Comparison of ENCODE assay signal across 25 cellular contexts in the genomic region with DNA sequence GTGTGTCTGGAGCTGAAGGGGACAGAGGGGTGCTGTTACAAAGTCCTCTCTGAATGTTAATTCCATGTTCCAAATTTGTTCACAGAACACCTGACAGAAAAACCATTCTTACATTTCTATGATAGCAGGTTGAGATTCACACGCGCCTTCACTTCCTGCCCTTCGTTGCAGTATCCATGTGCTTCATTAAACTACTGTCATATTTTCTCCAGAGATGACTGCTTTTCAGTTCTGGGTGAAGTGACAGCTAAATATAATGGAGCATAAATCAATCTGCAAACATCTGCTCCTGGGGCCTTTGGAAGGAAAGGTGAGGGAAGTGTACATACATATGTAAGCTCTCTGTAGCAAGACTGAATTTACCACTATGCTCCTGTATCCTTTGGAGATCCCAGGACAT.
"Had no signal": no experiment of that assay in that cellular context is flagged by ENCODE, and none has a peak within 500 bp of the region (broad histone marks: within the 10 kb centered on the region; RNA-seq: fewer than 3 reads in every experiment).

No MANE protein-coding gene starts in this region.

- DNase-seq: activated CD4-positive, alpha-beta memory T cell treated with anti-CD3 and anti-CD28 coated beads for 36 hours; activated CD4-positive, alpha-beta T cell treated with anti-CD3 and anti-CD28 coated beads for 36 hours; activated CD4-positive, alpha-beta T cell treated with anti-CD3 and anti-CD28 coated beads, Interleukin-2, amount 10 ng/mL, durations not matched to agents 24 days and 14 days; activated CD4-positive, CD25-positive, alpha-beta regulatory T cell; activated CD4-positive, CD25-positive, alpha-beta regulatory T cell treated with anti-CD3 and anti-CD28 coated beads, Interleukin-2, amount 50 U/mL, for 72 hours; activated CD8-positive, alpha-beta memory T cell treated with anti-CD3 and anti-CD28 coated beads, Interleukin-2, amount 10 ng/mL, durations not matched to agents 7 days and 5 days; activated CD8-positive, alpha-beta memory T cell treated with anti-CD3 and anti-CD28 coated beads, Interleukin-2, amount 50 U/mL, for 4 hours; activated CD8-positive, alpha-beta T cell treated with anti-CD3 and anti-CD28 coated beads, Interleukin-2, amount 10 ng/mL, durations not matched to agents 7 days and 5 days; activated gamma-delta T cell; activated naive CD4-positive, alpha-beta T cell; activated naive CD4-positive, alpha-beta T cell treated with anti-CD3 and anti-CD28 coated beads, Interleukin-2, amount 10 ng/mL, durations not matched to agents 7 days and 5 days; activated naive CD8-positive, alpha-beta T cell treated with anti-CD3 and anti-CD28 coated beads, Interleukin-2, amount 10 ng/mL, durations not matched to agents 7 days and 5 days; activated T-cell treated with anti-CD3 and anti-CD28 coated beads, Interleukin-2, amount 50 U/mL, for 1 hour; activated T-cell treated with anti-CD3 and anti-CD28 coated beads, Interleukin-2, amount 50 U/mL, for 72 hours; brain microvascular endothelial cell; dorsolateral prefrontal cortex; effector memory CD4-positive, alpha-beta T cell; endodermal cell; foreskin fibroblast; head of caudate nucleus; hippocampal formation had no signal

- H3K4me1 Mint-ChIP-seq: activated CD4-positive, alpha-beta T cell treated with anti-CD3 and anti-CD28 coated beads for 36 hours; activated CD4-positive, alpha-beta T cell treated with anti-CD3 and anti-CD28 coated beads, Interleukin-2, amount 10 ng/mL, durations not matched to agents 24 days and 14 days; activated CD8-positive, alpha-beta memory T cell treated with anti-CD3 and anti-CD28 coated beads, Interleukin-2, amount 10 ng/mL, durations not matched to agents 7 days and 5 days; activated naive CD4-positive, alpha-beta T cell treated with anti-CD3 and anti-CD28 coated beads, Interleukin-2, amount 10 ng/mL, durations not matched to agents 7 days and 5 days; activated naive CD8-positive, alpha-beta T cell treated with anti-CD3 and anti-CD28 coated beads, Interleukin-2, amount 10 ng/mL, durations not matched to agents 7 days and 5 days; central memory CD8-positive, alpha-beta T cell; endodermal cell had no signal

- H3K36me3 Mint-ChIP-seq: activated CD4-positive, alpha-beta memory T cell treated with anti-CD3 and anti-CD28 coated beads for 36 hours; activated CD8-positive, alpha-beta memory T cell treated with anti-CD3 and anti-CD28 coated beads, Interleukin-2, amount 10 ng/mL, durations not matched to agents 7 days and 5 days; activated naive CD4-positive, alpha-beta T cell treated with anti-CD3 and anti-CD28 coated beads, Interleukin-2, amount 10 ng/mL, durations not matched to agents 7 days and 5 days; activated naive CD4-positive, alpha-beta T cell treated with anti-CD3 and anti-CD28 coated beads, Interleukin-2, amount 50 U/mL, for 72 hours; activated naive CD8-positive, alpha-beta T cell treated with anti-CD3 and anti-CD28 coated beads, Interleukin-2, amount 10 ng/mL, durations not matched to agents 7 days and 5 days had no signal

- H3K4me3 Mint-ChIP-seq: activated CD4-positive, alpha-beta memory T cell treated with anti-CD3 and anti-CD28 coated beads for 36 hours; activated CD4-positive, alpha-beta T cell treated with anti-CD3 and anti-CD28 coated beads for 36 hours; activated CD4-positive, alpha-beta T cell treated with anti-CD3 and anti-CD28 coated beads, Interleukin-2, amount 10 ng/mL, durations not matched to agents 24 days and 14 days; activated CD8-positive, alpha-beta memory T cell treated with anti-CD3 and anti-CD28 coated beads, Interleukin-2, amount 10 ng/mL, durations not matched to agents 7 days and 5 days; activated CD8-positive, alpha-beta T cell treated with anti-CD3 and anti-CD28 coated beads, Interleukin-2, amount 10 ng/mL, durations not matched to agents 7 days and 5 days; activated naive CD4-positive, alpha-beta T cell treated with anti-CD3 and anti-CD28 coated beads, Interleukin-2, amount 10 ng/mL, durations not matched to agents 7 days and 5 days; activated naive CD8-positive, alpha-beta T cell treated with anti-CD3 and anti-CD28 coated beads, Interleukin-2, amount 10 ng/mL, durations not matched to agents 7 days and 5 days; activated T-cell treated with anti-CD3 and anti-CD28 coated beads, Interleukin-2, amount 50 U/mL, for 72 hours; central memory CD8-positive, alpha-beta T cell; dendritic cell treated with granulocyte-macrophage colony-stimulating factor and Interleukin-4, amounts not matched to agents 40 ng/mL and 50 ng/mL, for 4 days; endodermal cell had no signal

- H3K9me3 Mint-ChIP-seq: activated CD4-positive, alpha-beta T cell treated with anti-CD3 and anti-CD28 coated beads, Interleukin-2, amount 10 ng/mL, durations not matched to agents 24 days and 14 days; endodermal cell had no signal

- H3K27me3 Mint-ChIP-seq: activated CD4-positive, alpha-beta memory T cell treated with anti-CD3 and anti-CD28 coated beads for 36 hours; activated CD4-positive, alpha-beta T cell treated with anti-CD3 and anti-CD28 coated beads for 36 hours; activated CD4-positive, alpha-beta T cell treated with anti-CD3 and anti-CD28 coated beads, Interleukin-2, amount 10 ng/mL, durations not matched to agents 24 days and 14 days; activated CD8-positive, alpha-beta memory T cell treated with anti-CD3 and anti-CD28 coated beads, Interleukin-2, amount 10 ng/mL, durations not matched to agents 7 days and 5 days; activated naive CD4-positive, alpha-beta T cell treated with anti-CD3 and anti-CD28 coated beads, Interleukin-2, amount 10 ng/mL, durations not matched to agents 7 days and 5 days; activated naive CD8-positive, alpha-beta T cell treated with anti-CD3 and anti-CD28 coated beads, Interleukin-2, amount 10 ng/mL, durations not matched to agents 7 days and 5 days; central memory CD8-positive, alpha-beta T cell; dendritic cell treated with granulocyte-macrophage colony-stimulating factor and Interleukin-4, amounts not matched to agents 40 ng/mL and 50 ng/mL, for 4 days had no signal

- ATAC-seq: activated CD4-positive, alpha-beta T cell treated with anti-CD3 and anti-CD28 coated beads for 36 hours; activated CD8-positive, alpha-beta memory T cell treated with anti-CD3 and anti-CD28 coated beads, Interleukin-2, amount 10 ng/mL, durations not matched to agents 7 days and 5 days; activated CD8-positive, alpha-beta T cell treated with anti-CD3 and anti-CD28 coated beads, Interleukin-2, amount 10 ng/mL, durations not matched to agents 7 days and 5 days; activated naive CD4-positive, alpha-beta T cell treated with anti-CD3 and anti-CD28 coated beads, Interleukin-2, amount 50 U/mL, for 72 hours; activated T-cell treated with anti-CD3 and anti-CD28 coated beads, Interleukin-2, amount 50 U/mL, for 72 hours; esophagus mucosa had no signal

- H3K27ac Mint-ChIP-seq: activated CD4-positive, alpha-beta memory T cell treated with anti-CD3 and anti-CD28 coated beads for 36 hours; activated CD4-positive, alpha-beta T cell treated with anti-CD3 and anti-CD28 coated beads for 36 hours; activated CD4-positive, alpha-beta T cell treated with anti-CD3 and anti-CD28 coated beads, Interleukin-2, amount 10 ng/mL, durations not matched to agents 24 days and 14 days; activated CD8-positive, alpha-beta memory T cell treated with anti-CD3 and anti-CD28 coated beads, Interleukin-2, amount 10 ng/mL, durations not matched to agents 7 days and 5 days; activated CD8-positive, alpha-beta T cell treated with anti-CD3 and anti-CD28 coated beads, Interleukin-2, amount 10 ng/mL, durations not matched to agents 7 days and 5 days; activated naive CD4-positive, alpha-beta T cell treated with anti-CD3 and anti-CD28 coated beads, Interleukin-2, amount 10 ng/mL, durations not matched to agents 7 days and 5 days; activated naive CD4-positive, alpha-beta T cell treated with anti-CD3 and anti-CD28 coated beads, Interleukin-2, amount 50 U/mL, for 72 hours; activated naive CD8-positive, alpha-beta T cell treated with anti-CD3 and anti-CD28 coated beads, Interleukin-2, amount 10 ng/mL, durations not matched to agents 7 days and 5 days; activated T-cell treated with anti-CD3 and anti-CD28 coated beads, Interleukin-2, amount 50 U/mL, for 72 hours; dendritic cell treated with granulocyte-macrophage colony-stimulating factor and Interleukin-4, amounts not matched to agents 40 ng/mL and 50 ng/mL, for 4 days; endodermal cell had no signal
